10 cellular contexts compared by ENCODE assay signal in genomic region chr4:79050521-79050880, GRCh38.
DNase-seq lines count a peak whose midpoint lies in the region; ATAC-seq and TF ChIP-seq lines count a peak whose summit lies in the region.
"Had no signal": no experiment of that assay in that cellular context is flagged by ENCODE, and none has a peak within 500 bp of the region (broad histone marks: within the 10 kb centered on the region; RNA-seq: fewer than 3 reads in every experiment).

No MANE protein-coding gene starts in this region.

- intact Hi-C loops in transverse colon (cut with DNase I; ENCODE audit: low total_unique reads) = no loop called here

- H3K9me3 ChIP-seq in duodenal mucosa (ENCODE audit: control insufficient read depth in 1 of 2, low read length in 2 of 2) = no peaks in the 10 kb centered on the region
- no peaks in the 10 kb centered on the region for H3K9me3 ChIP-seq in transverse colon
- H3K9me3 ChIP-seq: breast epithelium had no signal

- TF ChIP-seq POLR2A in transverse colon (IDR thresholded peaks at IDR 0.05) = no peak

- no peak for TF ChIP-seq CTCF in transverse colon (IDR thresholded peaks at IDR 0.05)

- H3K9ac ChIP-seq in duodenal mucosa (ENCODE audit: low read depth in 1 of 2, low read length in 2 of 2) = peak overlapping the region in 1 of 2 donors; percentile 49

- TF ChIP-seq EP300 in transverse colon (IDR thresholded peaks at IDR 0.05; ENCODE audit: low read depth) = no peak

- H3K27me3 ChIP-seq in duodenal mucosa (ENCODE audit: control insufficient read depth in 1 of 2, insufficient read depth in 2 of 2, low read length in 2 of 2) = no peaks in the 10 kb centered on the region
- H3K27me3 ChIP-seq in transverse colon = no peaks in the 10 kb centered on the region
- H3K27me3 ChIP-seq: breast epithelium had no signal

- no peak overlapping the region for H3K27ac ChIP-seq in duodenal mucosa (ENCODE audit: low read depth, low read length)
- peak overlapping the region; percentile 45 to 66 (median 54) for H3K27ac ChIP-seq in transverse colon
- H3K27ac ChIP-seq: breast epithelium, skin epidermis had no signal

- H3K4me1 ChIP-seq in duodenal mucosa (ENCODE audit: control insufficient read depth in 1 of 2, insufficient read depth in 2 of 2, low read length in 2 of 2) (peaks cover 6 to 24% of the 10 kb centered on the region in 2 donors), transverse colon (peaks cover 0 to 41% (median 20%) of the 10 kb centered on the region in 4 donors)
- H3K4me1 ChIP-seq: breast epithelium had no signal

- DNase-seq in NCI-H1105 (lab: John Stamatoyannopoulos, UW) (peak; percentile 35), NCI-H446 treated with DMSO at 0.1 percent for 48 hours (lab: John Stamatoyannopoulos, UW) (peak; percentile 96), transverse colon (no peak), EL (no peak)
- DNase-seq: RPMI8226 had no signal

- peak overlapping the region; percentile 65 to 67 for H3K4me3 ChIP-seq in duodenal mucosa (ENCODE audit: low read depth in 1 of 2, low read length in 2 of 2)
- H3K4me3 ChIP-seq in transverse colon = peak overlapping the region in 2 of 4 donors; percentile 11 to 30
- H3K4me3 ChIP-seq: skin epidermis had no signal

- H3K36me3 ChIP-seq in duodenal mucosa (ENCODE audit: control insufficient read depth in 1 of 2, insufficient read depth in 2 of 2, low read length in 2 of 2) = no peaks in the 10 kb centered on the region
- H3K36me3 ChIP-seq in transverse colon = no peaks in the 10 kb centered on the region
- H3K36me3 ChIP-seq: breast epithelium had no signal

- whole genome bisulfite sequencing in transverse colon (ENCODE audit: low coverage in 1 of 2), 2 donors = 73 to 93% methylated on average over 3 to 6 of the region's 6 CpGs

- in situ Hi-C loops in transverse colon (cut with MboI; ENCODE audit: low pct_ligation_motif_present in 1 of 4, low pct_unique_long_range_greater_than_20kb in 1 of 4, low sequenced_read_pairs in 3 of 4) = no loop called here

- no peak for ATAC-seq in HG03139 (IDR thresholded peaks at IDR 0.05; ENCODE audit: unreplicated experiment)
- no peak for ATAC-seq in GM21447 (IDR thresholded peaks at IDR 0.05; ENCODE audit: unreplicated experiment)

Comparison
In these comparisons a context has a peak if more than half of its experiments do, and no peak if none do; other contexts are left out.
1. DNase-seq: peak in NCI-H1105 (single experiment) and NCI-H446 treated with DMSO at 0.1 percent for 48 hours (single experiment); none in transverse colon (single experiment) and EL (single experiment).